10 cellular contexts compared by ENCODE assay signal in genomic region chr11:15968461-15969130, GRCh38.
A peak's percentile ranks its signal among the peaks of the same experiment; 100 is the strongest.
DNase-seq lines count a peak whose midpoint lies in the region; ATAC-seq and TF ChIP-seq lines count a peak whose summit lies in the region.
"Had no signal": no experiment of that assay in that cellular context is flagged by ENCODE, and none has a peak within 500 bp of the region (broad histone marks: within the 10 kb centered on the region; RNA-seq: fewer than 3 reads in every experiment).

No MANE protein-coding gene starts in this region.

- H3K36me3 Mint-ChIP-seq in dendritic cell treated with granulocyte-macrophage colony-stimulating factor and Interleukin-4, amounts not matched to agents 40 ng/mL and 50 ng/mL, for 4 days (ENCODE audit: low read depth): no peaks in the 10 kb centered on the region
- H3K36me3 Mint-ChIP-seq in activated T-cell treated with anti-CD3 and anti-CD28 coated beads, Interleukin-2, amount 50 U/mL, for 24 hours (ENCODE audit: low read depth): no peaks in the 10 kb centered on the region

- peak; percentile 11 for DNase-seq in NCI-H510A treated with DMSO at 0.1 percent for 48 hours (lab: John Stamatoyannopoulos, UW)
- no peak for DNase-seq in NCI-H510A (lab: John Stamatoyannopoulos, UW)
- no peak for DNase-seq in mucosa of descending colon
- no peak for DNase-seq in upper lobe of right lung
- DNase-seq in lower leg skin (ENCODE audit: low spot score in 2 of 2): no peak
- no peak for DNase-seq in activated T-cell treated with anti-CD3 and anti-CD28 coated beads, Interleukin-2, amount 50 U/mL, for 24 hours
- DNase-seq: activated CD8-positive, alpha-beta T cell treated with anti-CD3 and anti-CD28 coated beads for 36 hours; NCI-H2081 treated with DMSO at 0.1 percent for 48 hours had no signal

- no peak overlapping the region for H3K4me3 ChIP-seq in mucosa of descending colon
- H3K4me3 ChIP-seq in upper lobe of right lung: no peak overlapping the region
- no peak overlapping the region for H3K4me3 ChIP-seq in lower leg skin (ENCODE audit: low read depth, poor library complexity, severe bottlenecking)

- H3K36me3 ChIP-seq in mucosa of descending colon (ENCODE audit: low read depth): no peaks in the 10 kb centered on the region
- H3K36me3 ChIP-seq in upper lobe of right lung: no peaks in the 10 kb centered on the region

- no peaks in the 10 kb centered on the region for H3K27me3 Mint-ChIP-seq in dendritic cell treated with granulocyte-macrophage colony-stimulating factor and Interleukin-4, amounts not matched to agents 40 ng/mL and 50 ng/mL, for 4 days
- H3K27me3 Mint-ChIP-seq in activated T-cell treated with anti-CD3 and anti-CD28 coated beads, Interleukin-2, amount 50 U/mL, for 24 hours: no peaks in the 10 kb centered on the region
- H3K27me3 Mint-ChIP-seq: activated CD8-positive, alpha-beta T cell treated with anti-CD3 and anti-CD28 coated beads for 36 hours had no signal

- H3K4me1 ChIP-seq in mucosa of descending colon (ENCODE audit: low read depth) (peaks cover 32% of the 10 kb centered on the region), upper lobe of right lung (peaks cover 23% of the 10 kb centered on the region)

- H3K27ac ChIP-seq in upper lobe of right lung: peak overlapping the region; percentile 67

- H3K9me3 Mint-ChIP-seq in dendritic cell treated with granulocyte-macrophage colony-stimulating factor and Interleukin-4, amounts not matched to agents 40 ng/mL and 50 ng/mL, for 4 days: no peaks in the 10 kb centered on the region
- H3K9me3 Mint-ChIP-seq in activated T-cell treated with anti-CD3 and anti-CD28 coated beads, Interleukin-2, amount 50 U/mL, for 24 hours: no peaks in the 10 kb centered on the region
- H3K9me3 Mint-ChIP-seq: activated CD8-positive, alpha-beta T cell treated with anti-CD3 and anti-CD28 coated beads for 36 hours had no signal

- no peaks in the 10 kb centered on the region for H3K27me3 ChIP-seq in upper lobe of right lung

- H3K27ac Mint-ChIP-seq in dendritic cell treated with granulocyte-macrophage colony-stimulating factor and Interleukin-4, amounts not matched to agents 40 ng/mL and 50 ng/mL, for 4 days: peak overlapping the region; percentile 61
- no peak overlapping the region for H3K27ac Mint-ChIP-seq in activated T-cell treated with anti-CD3 and anti-CD28 coated beads, Interleukin-2, amount 50 U/mL, for 24 hours
- H3K27ac Mint-ChIP-seq: activated CD8-positive, alpha-beta T cell treated with anti-CD3 and anti-CD28 coated beads for 36 hours had no signal

- 47 to 53% methylated on average over 10 of the region's 10 CpGs for WGBS in lower leg skin, 2 donors

- TF ChIP-seq CTCF in mucosa of descending colon (IDR thresholded peaks at IDR 0.05): no peak
- TF ChIP-seq CTCF in upper lobe of right lung (IDR thresholded peaks at IDR 0.05): no peak
- no peak for TF ChIP-seq CTCF in lower leg skin (IDR thresholded peaks at IDR 0.05)

- TF ChIP-seq POLR2A in lower leg skin (IDR thresholded peaks at IDR 0.05): no peak

- H3K9me3 ChIP-seq in mucosa of descending colon (no peaks in the 10 kb centered on the region), upper lobe of right lung (no peaks in the 10 kb centered on the region)

- no peak overlapping the region for H3K4me3 Mint-ChIP-seq in dendritic cell treated with granulocyte-macrophage colony-stimulating factor and Interleukin-4, amounts not matched to agents 40 ng/mL and 50 ng/mL, for 4 days
- H3K4me3 Mint-ChIP-seq in activated T-cell treated with anti-CD3 and anti-CD28 coated beads, Interleukin-2, amount 50 U/mL, for 24 hours: no peak overlapping the region
- H3K4me3 Mint-ChIP-seq: activated CD8-positive, alpha-beta T cell treated with anti-CD3 and anti-CD28 coated beads for 36 hours had no signal

- intact Hi-C loops in dendritic cell treated with granulocyte-macrophage colony-stimulating factor and Interleukin-4, amounts not matched to agents 40 ng/mL and 50 ng/mL, for 4 days (cut with micrococcal nuclease): no loop called here
- intact Hi-C loops in mucosa of descending colon (cut with DNase I, micrococcal nuclease) (no loop called here), upper lobe of right lung (cut with DNase I) (no loop called here), lower leg skin (cut with DNase I; ENCODE audit: low total_unique reads) (no loop called here)

- ATAC-seq in mucosa of descending colon: peak; percentile 26
- ATAC-seq in upper lobe of right lung: no peak
- no peak for ATAC-seq in HG03571 (IDR thresholded peaks at IDR 0.05; ENCODE audit: unreplicated experiment)
- ATAC-seq: activated CD8-positive, alpha-beta T cell treated with anti-CD3 and anti-CD28 coated beads for 36 hours had no signal

- peaks cover 14% of the 10 kb centered on the region for H3K4me1 Mint-ChIP-seq in dendritic cell treated with granulocyte-macrophage colony-stimulating factor and Interleukin-4, amounts not matched to agents 40 ng/mL and 50 ng/mL, for 4 days (ENCODE audit: low read depth)
- H3K4me1 Mint-ChIP-seq in activated T-cell treated with anti-CD3 and anti-CD28 coated beads, Interleukin-2, amount 50 U/mL, for 24 hours (ENCODE audit: low read depth): no peaks in the 10 kb centered on the region
